In the genomic region with DNA sequence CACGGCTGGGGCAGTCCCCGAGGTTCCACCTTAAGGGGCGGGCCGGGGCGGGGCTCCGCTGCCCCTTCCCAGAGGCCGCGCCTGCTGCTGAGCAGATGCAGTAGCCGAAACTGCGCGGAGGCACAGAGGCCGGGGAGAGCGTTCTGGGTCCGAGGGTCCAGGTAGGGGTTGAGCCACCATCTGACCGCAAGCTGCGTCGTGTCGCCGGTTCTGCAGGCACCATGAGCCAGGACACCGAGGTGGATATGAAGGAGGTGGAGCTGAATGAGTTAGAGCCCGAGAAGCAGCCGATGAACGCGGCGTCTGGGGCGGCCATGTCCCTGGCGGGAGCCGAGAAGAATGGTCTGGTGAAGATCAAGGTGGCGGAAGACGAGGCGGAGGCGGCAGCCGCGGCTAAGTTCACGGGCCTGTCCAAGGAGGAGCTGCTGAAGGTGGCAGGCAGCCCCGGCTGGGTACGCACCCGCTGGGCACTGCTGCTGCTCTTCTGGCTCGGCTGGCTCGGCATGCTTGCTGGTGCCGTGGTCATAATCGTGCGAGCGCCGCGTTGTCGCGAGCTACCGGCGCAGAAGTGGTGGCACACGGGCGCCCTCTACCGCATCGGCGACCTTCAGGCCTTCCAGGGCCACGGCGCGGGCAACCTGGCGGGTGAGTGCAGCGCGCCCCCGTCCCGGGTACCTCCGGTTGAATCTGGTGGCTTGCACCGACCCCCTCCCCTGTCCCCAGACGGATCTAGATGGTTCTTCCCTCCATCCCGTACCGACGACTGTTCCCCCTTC, we compare ENCODE assay signal across 8 cellular contexts. TPM values are rescaled to one million over a fixed set of nuclear protein-coding genes. Genes with fewer than 3 reads are reported as not detected.
DNase-seq lines count a peak whose midpoint lies in the region; ATAC-seq and TF ChIP-seq lines count a peak whose summit lies in the region.

A gene (plus strand): TSS at position 94 of the 776 bp plus-strand sequence. CDS start 128 bp downstream, at position 222.

- peak within 1 kb of the TSS; percentile 2; the same call in 1 of the 2 replicates for H2AFZ ChIP-seq in KMS-11 (ENCODE audit: low read depth)

- peaks cover 5% of the 10 kb centered on the region; the same call in 1 of the 2 replicates for H4K20me1 ChIP-seq in KMS-11 (ENCODE audit: insufficient read depth)

- H3K27me3 Mint-ChIP-seq in neural crest cell (ENCODE audit: low read depth): peaks cover 12% of the 10 kb centered on the region

- H3K9ac ChIP-seq in KMS-11: peak within 1 kb of the TSS; percentile 97

- H3K4me2 ChIP-seq in KMS-11: peak within 1 kb of the TSS; percentile 74

- H3K36me3 Mint-ChIP-seq in neural crest cell (ENCODE audit: low read depth): peaks cover 49% of the 10 kb centered on the region

- H3K9me3 Mint-ChIP-seq in neural crest cell: no peaks in the 10 kb centered on the region

- peak within 1 kb of the TSS; percentile 93 for H3K27ac ChIP-seq in KMS-11
- H3K27ac ChIP-seq in RWPE2 (ENCODE audit: poor library complexity, severe bottlenecking): peak within 1 kb of the TSS; percentile 92

- H3K4me1 Mint-ChIP-seq in neural crest cell: peaks cover 68% of the 10 kb centered on the region

- H3K4me3 ChIP-seq in KMS-11 (IDR thresholded peaks at IDR 0.05; ENCODE audit: insufficient read depth, low read depth, low read length) (no peak within 1 kb of the TSS), RWPE2 (ENCODE audit: severe bottlenecking) (peak within 1 kb of the TSS; percentile 66)

- H3K36me3 ChIP-seq in KMS-11 (ENCODE audit: insufficient read depth) (peaks cover 20% of the 10 kb centered on the region; the same call in 1 of the 2 replicates), RWPE2 (ENCODE audit: low read depth) (peaks cover 71% of the 10 kb centered on the region)

- H3K79me2 ChIP-seq in KMS-11 (ENCODE audit: insufficient read depth, low read depth): peaks cover 50% of the 10 kb centered on the region

- ATAC-seq in GM21723 (IDR thresholded peaks at IDR 0.05; ENCODE audit: unreplicated experiment) (peak; percentile 71), RWPE2 (ENCODE audit: low read depth) (peak; percentile 88)

- peak within 1 kb of the TSS; percentile 100 for H3K4me3 Mint-ChIP-seq in neural crest cell

- H3K4me1 ChIP-seq in KMS-11 (ENCODE audit: low read depth, poor library complexity, severe bottlenecking): peaks cover 37% of the 10 kb centered on the region
- peaks cover 24% of the 10 kb centered on the region for H3K4me1 ChIP-seq in RWPE2 (ENCODE audit: insufficient read depth, poor library complexity, severe bottlenecking)

- no peaks in the 10 kb centered on the region for H3K9me3 ChIP-seq in RWPE2 (ENCODE audit: severe bottlenecking)

- H3K27me3 ChIP-seq in KMS-11 (ENCODE audit: insufficient read depth, low read depth): no peaks in the 10 kb centered on the region
- H3K27me3 ChIP-seq in RWPE2 (ENCODE audit: insufficient read depth, poor library complexity, severe bottlenecking): no peaks in the 10 kb centered on the region

- peak; percentile 92 for DNase-seq in EL
- DNase-seq in RWPE2 (ENCODE audit: low spot score): peak; percentile 90
- peak; percentile 84 for DNase-seq in activated effector memory CD4-positive, alpha-beta T cell treated with Interleukin-2 at 50 U/mL for 16 hours
- DNase-seq in fibroblast of the conjunctiva (ENCODE audit: low read depth): peak; percentile 84
- DNase-seq in neural crest cell (ENCODE audit: low read depth, low spot score): peak; percentile 77
- peak; percentile 69 for DNase-seq in stromal cell of bone marrow (ENCODE audit: low read depth)

- TF ChIP-seq CTCF in KMS-11 (conservative IDR thresholded peaks at IDR 0.05; ENCODE audit: low read depth, low read length) (peak; percentile 58), RWPE2 (IDR thresholded peaks at IDR 0.05; ENCODE audit: poor library complexity, severe bottlenecking) (peak; percentile 83), neural crest cell (conservative IDR thresholded peaks at IDR 0.05) (peak; percentile 74)

- H3K27ac Mint-ChIP-seq in neural crest cell (ENCODE audit: unreplicated experiment): peak within 1 kb of the TSS; percentile 100

RNA-seq across cellular contexts. Expression of the gene that starts here (rescaled TPM):
- 181 and 185 TPM in 2 replicates for total RNA-seq in neural crest cell
